In genomic region chr2:182631299-182631698, GRCh38 we compare ENCODE assay signal across 21 cellular contexts.
"Had no signal": no experiment of that assay in that cellular context is flagged by ENCODE, and none has a peak within 500 bp of the region (broad histone marks: within the 10 kb centered on the region; RNA-seq: fewer than 3 reads in every experiment).

No MANE protein-coding gene starts in this region.

- H3K9me3 Mint-ChIP-seq: immature natural killer cell, memory B cell, mesothelial cell of epicardium, natural killer cell had no signal

- H3K36me3 ChIP-seq: esophagus muscularis mucosa, gastrocnemius medialis, left ventricle myocardium inferior, lower lobe of right lung, ovary, right atrium auricular region, sigmoid colon had no signal

- H3K27ac Mint-ChIP-seq: immature natural killer cell, memory B cell, mesothelial cell of epicardium, natural killer cell had no signal

- H3K4me3 ChIP-seq: esophagus muscularis mucosa, gastrocnemius medialis, left ventricle myocardium inferior, lower lobe of right lung, ovary, right atrium auricular region, sigmoid colon, skin epidermis had no signal

- H3K9me3 ChIP-seq: esophagus muscularis mucosa, gastrocnemius medialis, left ventricle myocardium inferior, lower lobe of right lung, ovary, right atrium auricular region, sigmoid colon had no signal

- H3K4me1 Mint-ChIP-seq: immature natural killer cell, memory B cell, natural killer cell had no signal

- H3K27me3 ChIP-seq: dorsolateral prefrontal cortex, esophagus muscularis mucosa, gastrocnemius medialis, ovary, right atrium auricular region, sigmoid colon had no signal

- DNase-seq: cortex of kidney; dorsolateral prefrontal cortex; effector CD8-positive, alpha-beta T cell; gastrocnemius medialis; immature natural killer cell; left ventricle myocardium inferior; lower lobe of right lung; natural killer cell; nucleus accumbens; ovary; sigmoid colon; stimulated activated CD4-positive, alpha-beta T cell treated with anti-CD3 and anti-CD28 coated beads, Interleukin-2, amount 100 ng/mL, for 24 hours; stimulated activated naive CD4-positive, alpha-beta T cell; trophoblast cell had no signal

- H3K4me3 Mint-ChIP-seq: immature natural killer cell, memory B cell, mesothelial cell of epicardium, natural killer cell, neural crest cell had no signal

- FAIRE-seq: keratinocyte had no signal

- H3K36me3 Mint-ChIP-seq: immature natural killer cell, memory B cell, mesothelial cell of epicardium, natural killer cell had no signal

- H3K4me1 ChIP-seq: esophagus muscularis mucosa, gastrocnemius medialis, lower lobe of right lung, right atrium auricular region, sigmoid colon had no signal

- H3K27ac ChIP-seq: esophagus muscularis mucosa, gastrocnemius medialis, left ventricle myocardium inferior, lower lobe of right lung, ovary, right atrium auricular region, sigmoid colon, skin epidermis had no signal
